ENCODE assay signal across 8 cellular contexts in the genomic region with DNA sequence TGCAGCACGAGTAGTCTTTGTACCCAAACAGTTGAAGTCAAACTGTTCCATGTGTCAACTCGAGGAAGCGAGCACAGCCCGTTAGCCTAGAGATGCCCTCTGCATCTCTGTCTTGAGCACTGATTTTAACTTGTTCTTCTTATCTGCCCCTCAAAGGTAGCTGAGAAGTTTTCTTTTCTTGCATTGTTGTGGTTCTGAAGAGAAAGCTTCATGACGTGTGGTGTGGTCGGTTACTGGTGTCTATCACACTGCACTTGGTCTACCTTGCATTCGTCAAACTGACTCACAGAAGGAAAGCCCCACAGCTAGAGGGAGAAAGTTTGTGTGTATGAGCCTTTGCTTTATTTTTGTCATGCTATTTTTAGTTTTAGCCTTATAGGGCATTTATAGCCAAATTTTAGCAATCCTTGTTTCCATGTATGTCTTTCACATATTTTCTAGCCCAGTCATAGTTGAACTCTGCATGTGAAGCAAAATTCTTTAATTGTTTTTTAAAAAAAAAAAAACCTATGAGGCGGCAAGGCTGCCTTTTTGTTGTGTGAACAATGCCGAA.
A peak's percentile ranks its signal among the peaks of the same experiment; 100 is the strongest.
DNase-seq lines count a peak whose midpoint lies in the region; ATAC-seq and TF ChIP-seq lines count a peak whose summit lies in the region.

No MANE protein-coding gene starts in this region.

- H3K27me3 Mint-ChIP-seq in stimulated activated naive CD8-positive, alpha-beta T cell treated with anti-CD3 and anti-CD28 coated beads, Interleukin-15, amount 100 ng/mL, for 72 hours: no peaks in the 10 kb centered on the region

- H3K9ac ChIP-seq in HCT116 (ENCODE audit: low read length): peak overlapping the region; percentile 18

- intact Hi-C loops in HCT116 (cut with micrococcal nuclease): loop anchor here (10.0 kb wide), 1 partner anchor 86 kb away; no protein-coding TSS in a partner anchor

- peaks cover 0 to 5% of the 10 kb centered on the region in 2 donors for H3K9me3 Mint-ChIP-seq in stimulated activated naive CD8-positive, alpha-beta T cell treated with anti-CD3 and anti-CD28 coated beads, Interleukin-15, amount 100 ng/mL, for 72 hours

- no peaks in the 10 kb centered on the region for H3K27me3 ChIP-seq in HCT116 (ENCODE audit: insufficient read depth, low read length)

- ATAC-seq in HCT116 (peak; percentile 68), SK-N-SH treated with all-trans-retinoic acid at 6 μM for 48 hours (peak; percentile 90)
- ATAC-seq in stimulated activated naive CD8-positive, alpha-beta T cell treated with anti-CD3 and anti-CD28 coated beads, Interleukin-15, amount 100 ng/mL, for 72 hours: peak; percentile 100

- no peak overlapping the region; a peak in 1 of 4 replicates for H3K4me3 ChIP-seq in HCT116 (replicated peaks in 1 of 2; ENCODE audit: low read depth in 1 of 2, low read length in 2 of 2)
- H3K4me3 ChIP-seq in fibroblast of the aortic adventitia (ENCODE audit: low read depth, low read length): no peak overlapping the region

- RAD21 ChIA-PET in HCT116 (lab: Charles Lee; ENCODE audit: low non-redundant PET in 1 of 2, low total read pairs in 2 of 2, uncharacterized antibody in 2 of 2, unreplicated experiment in 2 of 2): no interaction called here

- H3K27ac Mint-ChIP-seq in stimulated activated naive CD8-positive, alpha-beta T cell treated with anti-CD3 and anti-CD28 coated beads, Interleukin-15, amount 100 ng/mL, for 72 hours: no peak overlapping the region

- H2AFZ ChIP-seq in HCT116 (ENCODE audit: low read depth, low read length, poor library complexity, severe bottlenecking): no peak overlapping the region

- peaks cover 29% of the 10 kb centered on the region for H3K4me1 Mint-ChIP-seq in stimulated activated naive CD8-positive, alpha-beta T cell treated with anti-CD3 and anti-CD28 coated beads, Interleukin-15, amount 100 ng/mL, for 72 hours

- CTCF ChIA-PET in HCT116 (lab: Charles Lee): no interaction called here

- H3K4me2 ChIP-seq in HCT116 (ENCODE audit: low read length): peak overlapping the region; percentile 51

- H3K4me1 ChIP-seq in HCT116 (ENCODE audit: control insufficient read depth in 1 of 2, insufficient read depth in 2 of 2, low read length in 2 of 2): peaks cover 44 to 55% of the 10 kb centered on the region in 2 experiments

- no TSS peak for BruUV-seq in HCT116 (replicated peaks; lab: Mats Ljungman, UMichigan)

- H3K4me3 Mint-ChIP-seq in stimulated activated naive CD8-positive, alpha-beta T cell treated with anti-CD3 and anti-CD28 coated beads, Interleukin-15, amount 100 ng/mL, for 72 hours: peak overlapping the region; percentile 44

- in situ Hi-C loops in GM13976 (cut with MboI; ENCODE audit: low sequenced_read_pairs, unreplicated experiment): loop anchor here (25.0 kb wide), 2 partner anchors 704 to 979 kb away; no protein-coding TSS in a partner anchor

- H4K20me1 ChIP-seq in HCT116 (ENCODE audit: insufficient read depth): no peaks in the 10 kb centered on the region

- no peak for TF ChIP-seq POLR2A in HCT116 (IDR thresholded peaks at IDR 0.05; ENCODE audit: borderline replicate concordance, extremely low read depth, insufficient read depth, insufficient read length)

- TF ChIP-seq RAD21 in HCT116 (IDR thresholded peaks at IDR 0.05; ENCODE audit: low read depth): no peak

- POLR2A ChIA-PET in HCT116 (lab: Charles Lee): no interaction called here

- no peaks in the 10 kb centered on the region for H3K36me3 ChIP-seq in HCT116 (ENCODE audit: control insufficient read depth in 1 of 2, insufficient read depth in 2 of 2, low read length in 2 of 2)

- no peaks in the 10 kb centered on the region for H3K79me2 ChIP-seq in HCT116 (ENCODE audit: insufficient read depth, low read length)

- TF ChIP-seq CTCF in GM13976 (IDR thresholded peaks at IDR 0.05; ENCODE audit: borderline replicate concordance, control extremely low read depth, extremely low read depth, insufficient read depth, missing control alignments): no peak
- TF ChIP-seq CTCF in HCT116 (IDR thresholded peaks at IDR 0.05 in 2 of 3, conservative IDR thresholded peaks at IDR 0.05 in 1 of 3; ENCODE audit: borderline replicate concordance in 1 of 3, insufficient read depth in 1 of 3, low read depth in 2 of 3, low read length in 2 of 3): no peak
- TF ChIP-seq CTCF in fibroblast of the aortic adventitia (IDR thresholded peaks at IDR 0.05; ENCODE audit: insufficient read depth, low read length): no peak

- peak overlapping the region; percentile 56; the same call in 1 of the 2 replicates for H3K27ac ChIP-seq in HCT116 (ENCODE audit: low read depth, low read length)

- H3K9me2 ChIP-seq in HCT116 (ENCODE audit: insufficient read depth): no peaks in the 10 kb centered on the region

- H3K9me3 ChIP-seq in HCT116 (ENCODE audit: control insufficient read depth in 1 of 2, insufficient read depth in 1 of 2, low read depth in 1 of 2, low read length in 2 of 2): no peaks in the 10 kb centered on the region

- DNase-seq in GM13976 (ENCODE audit: low spot score) (peak; percentile 61), HCT116 (ENCODE audit: low read depth, low spot score) (no peak), fibroblast of the aortic adventitia (ENCODE audit: low read depth) (peak; percentile 89), NCI-H226 (no peak), T-helper 9 cell (no peak), cortex of kidney (lab: John Stamatoyannopoulos, UW) (no peak)
- peak; percentile 48 to 70 for DNase-seq in stimulated activated naive CD8-positive, alpha-beta T cell treated with anti-CD3 and anti-CD28 coated beads, Interleukin-15, amount 100 ng/mL, for 72 hours

TF ChIP-seq in HCT116, 20 proteins besides CTCF, POLR2A, EP300 and RAD21 (continues in another document):
- TF ChIP-seq CBX3 (IDR thresholded peaks at IDR 0.05; ENCODE audit: low read depth) (no peak), YY1 (IDR thresholded peaks at IDR 0.05; ENCODE audit: extremely low read depth, insufficient replicate concordance, low read depth, low read length) (no peak), EGR1 (IDR thresholded peaks at IDR 0.05; ENCODE audit: low read depth) (no peak), ZFX (IDR thresholded peaks at IDR 0.05) (no peak), SRF (IDR thresholded peaks at IDR 0.05; ENCODE audit: low read depth) (no peak), SP1 (IDR thresholded peaks at IDR 0.05; ENCODE audit: low read depth) (no peak), CEBPB (IDR thresholded peaks at IDR 0.05; ENCODE audit: low read depth) (no peak), EZH2phosphoT487 (IDR thresholded peaks at IDR 0.05; ENCODE audit: borderline replicate concordance) (no peak), JUND (IDR thresholded peaks at IDR 0.05) (no peak), EZH2 (IDR thresholded peaks at IDR 0.05) (no peak)

TF ChIP-seq in SK-N-SH treated with all-trans-retinoic acid at 6 μM for 48 hours, 23 proteins besides CTCF, POLR2A, EP300 and RAD21:
- TF ChIP-seq OSR1 (CRISPR knock-in tag; IDR thresholded peaks at IDR 0.05) (no peak), TOX (CRISPR knock-in tag; IDR thresholded peaks at IDR 0.05; ENCODE audit: borderline replicate concordance) (peak; percentile 46; the same call in 1 of the 2 replicates)
TF ChIP-seq in SK-N-SH treated with all-trans-retinoic acid at 6 μM for 48 hours: peak in this region for 1.

Comparison
In these comparisons a context has a peak if more than half of its experiments do, and no peak if none do; other contexts are left out.
1. DNase-seq: peak in GM13976 (single experiment), fibroblast of the aortic adventitia (single experiment) and stimulated activated naive CD8-positive, alpha-beta T cell treated with anti-CD3 and anti-CD28 coated beads, Interleukin-15, amount 100 ng/mL, for 72 hours (2 of 2); none in HCT116 (single experiment), NCI-H226 (single experiment), T-helper 9 cell (single experiment) and cortex of kidney (single experiment).
2. Peak in every context shown above with its lines, with median percentiles within 50 percentile points of each other: ATAC-seq.